Comparison of ENCODE assay signal across 1 cellular context in genomic region chr10:80471715-80472233, GRCh38.
TF ChIP-seq lines count a peak whose summit lies in the region.

No MANE protein-coding gene starts in this region.

TF ChIP-seq in IMR-90, 13 proteins besides CTCF, POLR2A, EP300 and RAD21 (continued from another document):
- TF ChIP-seq BHLHE40 (IDR thresholded peaks at IDR 0.05; ENCODE audit: low read depth, low read length) (no peak), MAZ (IDR thresholded peaks at IDR 0.05; ENCODE audit: borderline replicate concordance, low read depth, low read length) (no peak), RCOR1 (IDR thresholded peaks at IDR 0.05; ENCODE audit: insufficient replicate concordance, low read length) (no peak), ELK1 (IDR thresholded peaks at IDR 0.05; ENCODE audit: borderline replicate concordance, low read depth, low read length) (no peak)
